8 cellular contexts compared by ENCODE assay signal in the genomic region with DNA sequence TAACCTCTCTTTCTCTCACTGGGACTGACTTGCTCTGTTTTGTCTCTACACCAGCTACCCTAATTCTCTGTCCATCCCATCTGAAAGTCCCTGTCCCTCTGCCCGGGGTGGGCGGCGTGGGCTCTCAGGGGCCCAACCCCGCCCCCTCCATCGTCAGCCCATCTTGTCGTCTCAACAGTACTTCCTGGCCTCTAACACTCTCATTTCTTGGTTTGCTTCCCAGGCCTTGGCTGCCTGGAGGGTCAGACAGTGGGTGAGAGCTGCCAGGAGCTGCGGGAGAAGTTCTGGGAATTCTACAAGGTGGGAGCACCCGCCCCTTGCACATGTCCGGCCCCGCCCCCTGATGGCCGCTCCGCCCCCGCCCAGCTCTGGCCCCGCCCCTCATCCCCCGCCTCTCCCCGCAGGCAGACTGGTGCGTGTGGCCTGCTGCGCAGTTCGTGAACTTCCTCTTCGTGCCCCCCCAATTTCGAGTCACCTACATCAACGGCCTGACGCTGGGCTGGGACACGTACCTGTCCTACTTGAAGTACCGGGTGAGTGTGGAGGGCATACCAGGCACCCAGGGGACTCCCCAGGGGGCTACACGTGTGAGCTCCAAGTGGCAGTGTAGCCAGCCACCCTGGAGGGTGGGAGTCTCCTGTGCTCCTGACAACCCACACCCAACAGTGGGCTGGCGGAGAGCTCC. TPM values are rescaled to one million over a fixed set of nuclear protein-coding genes. Genes with fewer than 3 reads are reported as not detected.
DNase-seq lines count a peak whose midpoint lies in the region; ATAC-seq, FAIRE-seq and TF ChIP-seq lines count a peak whose summit lies in the region.

No MANE protein-coding gene starts in this region.

- DNase-seq in GM12892 (ENCODE audit: insufficient read length) = peak; percentile 60
- peak; percentile 37 to 44 for DNase-seq in SJCRH30
- no peak for DNase-seq in dorsolateral prefrontal cortex
- no peak for DNase-seq in NCI-H187 (lab: John Stamatoyannopoulos, UW)
- DNase-seq in HTR-8/SVneo (ENCODE audit: insufficient read length, low spot score) = no peak

- no peak for TF ChIP-seq POLR2A in GM12892 (IDR thresholded peaks at IDR 0.05; ENCODE audit: low read depth, low read length)

- H3K4me1 ChIP-seq in SJCRH30 (no peaks in the 10 kb centered on the region), neuron (ENCODE audit: insufficient read depth, low read length) (peaks cover 14% of the 10 kb centered on the region)

- intact Hi-C loops in dorsolateral prefrontal cortex (cut with DNase I) = loop anchor here (5.0 kb wide), 3 partner anchors 37 to 138 kb away; a partner anchor contains a TSS

- FAIRE-seq in GM12892 (lab: Jason Lieb, UNC) (peak; percentile 85), HTR-8/SVneo (lab: Jason Lieb, UNC) (no peak)

- H3K27ac ChIP-seq in SJCRH30 = no peak overlapping the region
- H3K27ac ChIP-seq in dorsolateral prefrontal cortex = peak overlapping the region in 13 of 59 donors; percentile 3 to 64 (median 37)

- no peak overlapping the region for H2AFZ ChIP-seq in neuron (ENCODE audit: low read depth, low read length)

- H3K27me3 ChIP-seq in SJCRH30 (no peaks in the 10 kb centered on the region), dorsolateral prefrontal cortex (no peaks in the 10 kb centered on the region), neuron (ENCODE audit: insufficient read depth, low read length) (no peaks in the 10 kb centered on the region)

- ATAC-seq in GM18909 (IDR thresholded peaks at IDR 0.05; ENCODE audit: poor library complexity, unreplicated experiment) (no peak), GM18511 (IDR thresholded peaks at IDR 0.05; ENCODE audit: unreplicated experiment) (no peak)

- H3K36me3 ChIP-seq in SJCRH30 = no peaks in the 10 kb centered on the region
- H3K36me3 ChIP-seq in neuron (ENCODE audit: insufficient read depth, low read length) = peaks cover 25% of the 10 kb centered on the region

- no peaks in the 10 kb centered on the region for H3K9me3 ChIP-seq in SJCRH30 (replicated peaks)
- no peaks in the 10 kb centered on the region for H3K9me3 ChIP-seq in neuron (ENCODE audit: low read length)

- no peak for TF ChIP-seq CTCF in dorsolateral prefrontal cortex (IDR thresholded peaks at IDR 0.05 in 54 of 56, conservative IDR thresholded peaks at IDR 0.05 in 2 of 56; ENCODE audit: low read depth in 1 of 56, partially characterized antibody in 56 of 56)

- no peak overlapping the region for H3K4me3 ChIP-seq in SJCRH30
- H3K4me3 ChIP-seq in dorsolateral prefrontal cortex = peak overlapping the region in 31 of 59 donors; percentile 1 to 98 (median 90)
- H3K4me3 ChIP-seq in neuron (ENCODE audit: low read length) = peak overlapping the region; percentile 93

RNA-seq across cellular contexts. Expression of a gene that starts 1.7 kb away (rescaled TPM):
- 7.1 TPM for polyA plus RNA-seq in GM12892 (2012; ENCODE audit: missing spikeins)
- total RNA-seq in SJCRH30 (2014; rRNA removed; shearing (Covaris generic)) = 31.3 and 31.7 TPM in 2 replicates
- total RNA-seq in dorsolateral prefrontal cortex = 10 to 100 TPM in 12 of 120 experiments, 1 to 10 TPM in 108; 3.8 to 12.2 (median 7.5) TPM

RNA-seq across cellular contexts. Expression of a gene that starts 9.1 kb away (rescaled TPM):
- 2.2 TPM for polyA plus RNA-seq in GM12892 (2012; ENCODE audit: missing spikeins)
- total RNA-seq in SJCRH30 (2014; rRNA removed; shearing (Covaris generic)) = 2.3 and 2.7 TPM in 2 replicates
- 100 to 1,000 TPM; 110 to 560 (median 402) TPM for total RNA-seq in dorsolateral prefrontal cortex

RNA-seq across cellular contexts. Expression of a gene that starts 21.1 kb away (rescaled TPM):
- 309 TPM for polyA plus RNA-seq in GM12892 (2012; ENCODE audit: missing spikeins)
- total RNA-seq in SJCRH30 (2014; rRNA removed; shearing (Covaris generic)) = 0.67 and 1.2 TPM in 2 replicates
- total RNA-seq in dorsolateral prefrontal cortex = 10 to 100 TPM in 35 of 120 experiments, 1 to 10 TPM in 68, under 1 TPM in 9, not detected in 8; 0.30 to 75.4 (median 7.3) TPM

RNA-seq across cellular contexts. Expression of a gene that starts 31.5 kb away (rescaled TPM):
- polyA plus RNA-seq in GM12892 (2012; ENCODE audit: missing spikeins) = 2.2 TPM
- 0.81 and 1.3 TPM in 2 replicates for total RNA-seq in SJCRH30 (2014; rRNA removed; shearing (Covaris generic))
- total RNA-seq in dorsolateral prefrontal cortex = 10 to 100 TPM in 12 of 120 experiments, 1 to 10 TPM in 107, under 1 TPM in 1; 0.81 to 14.6 (median 4.8) TPM

RNA-seq across cellular contexts. Expression of a gene that starts 41.7 kb away (rescaled TPM):
- 4.0 TPM for polyA plus RNA-seq in GM12892 (2012; ENCODE audit: missing spikeins)
- total RNA-seq in SJCRH30 (2014; rRNA removed; shearing (Covaris generic)) = 35.0 and 39.0 TPM in 2 replicates
- 10 to 100 TPM; 32.9 to 92.3 (median 63.4) TPM for total RNA-seq in dorsolateral prefrontal cortex

Comparison
In these comparisons a context has a peak if more than half of its experiments do, and no peak if none do; other contexts are left out.
1. DNase-seq: peak in GM12892 (single experiment) and SJCRH30 (2 of 2); none in dorsolateral prefrontal cortex (0 of 10), NCI-H187 (0 of 2) and HTR-8/SVneo (single experiment).
2. RNA of a gene that starts 9.1 kb away (total RNA-seq): 110 to 560 TPM in dorsolateral prefrontal cortex; 2.3 to 2.7 TPM in SJCRH30; every median in the first group is over 10 times any median in the second.